In the genomic region with DNA sequence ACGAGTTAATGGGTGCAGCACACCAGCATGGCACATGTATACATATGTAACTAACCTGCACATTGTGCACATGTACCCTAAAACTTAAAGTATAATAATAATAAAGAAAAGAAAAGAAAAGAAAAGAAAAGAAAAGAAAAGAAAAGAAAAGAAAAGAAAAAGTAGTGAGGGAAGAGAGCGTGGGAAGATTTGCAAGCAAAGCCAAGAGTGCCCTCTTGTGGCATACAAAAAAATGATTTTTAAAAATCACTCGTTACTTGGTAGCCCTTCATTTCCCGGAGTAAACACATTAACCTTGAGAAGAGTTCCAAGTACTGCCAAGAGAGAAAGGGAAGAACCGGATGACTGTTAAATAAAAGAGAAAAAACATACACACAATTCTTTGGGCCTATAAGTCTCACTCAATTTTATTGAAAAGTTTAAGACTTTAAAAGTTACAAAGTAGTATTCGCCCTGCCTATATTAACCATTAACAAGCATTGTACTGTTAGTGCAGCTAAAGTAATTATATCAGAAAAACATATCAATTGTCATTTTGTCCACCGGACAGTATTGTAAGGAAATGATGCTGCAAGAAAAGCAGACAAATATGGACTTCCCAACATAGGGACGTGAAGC, we compare ENCODE assay signal across 8 cellular contexts. TPM values are rescaled to one million over a fixed set of nuclear protein-coding genes. Genes with fewer than 3 reads are reported as not detected.
A peak's percentile ranks its signal among the peaks of the same experiment; 100 is the strongest.
DNase-seq lines count a peak whose midpoint lies in the region; ATAC-seq and TF ChIP-seq lines count a peak whose summit lies in the region.

No MANE protein-coding gene starts in this region.

- H3K36me3 ChIP-seq in tibial nerve: peaks cover 0 to 17% (median 0%) of the 10 kb centered on the region in 3 donors

- no peaks in the 10 kb centered on the region for H3K9me3 ChIP-seq in tibial nerve

- in situ Hi-C loops in astrocyte of the spinal cord (cut with HindIII; ENCODE audit: low sequenced_read_pairs): no loop called here

- peak; percentile 50 for TF ChIP-seq CTCF in astrocyte of the spinal cord (IDR thresholded peaks at IDR 0.05; ENCODE audit: low read depth, low read length)
- TF ChIP-seq CTCF in tibial nerve (IDR thresholded peaks at IDR 0.05): peak in 4 of 5 experiments; percentile 52 to 80 (median 62)

- 42 to 44% methylated on average over 8 of the region's 8 CpGs for WGBS in tibial nerve, 2 donors

- TF ChIP-seq EP300 in tibial nerve (IDR thresholded peaks at IDR 0.05): peak in 1 of 2 donors; percentile 16

- peaks cover 0 to 5% of the 10 kb centered on the region in 2 donors for H3K27me3 ChIP-seq in tibial nerve

- H3K4me3 ChIP-seq in astrocyte of the spinal cord (ENCODE audit: low read depth, low read length): no peak overlapping the region
- H3K4me3 ChIP-seq in tibial nerve: no peak overlapping the region

- no peak for TF ChIP-seq POLR2A in tibial nerve (IDR thresholded peaks at IDR 0.05)

- no peak for ATAC-seq in HG03097 (IDR thresholded peaks at IDR 0.05; ENCODE audit: low FRiP score, unreplicated experiment)

- peak; percentile 58 for DNase-seq in DMS 273 (lab: John Stamatoyannopoulos, UW; ENCODE audit: unreplicated experiment)
- DNase-seq in DMS 273 treated with DMSO at 0.1 percent for 48 hours (lab: John Stamatoyannopoulos, UW): no peak
- peak; percentile 18 for DNase-seq in MV-4-11 (lab: John Stamatoyannopoulos, UW)
- peak; percentile 70 for DNase-seq in astrocyte of the spinal cord (ENCODE audit: low read depth, low spot score)
- DNase-seq in iris pigment epithelial cell (ENCODE audit: low read depth): peak; percentile 60
- no peak for DNase-seq in tibial nerve (ENCODE audit: low spot score in 2 of 2)
- no peak for DNase-seq in stimulated activated CD4-positive, alpha-beta T cell treated with anti-CD3 and anti-CD28 coated beads, Interleukin-4, amount 100 ng/mL, for 24 hours

- H3K4me1 ChIP-seq in tibial nerve: peaks cover 0 to 15% (median 5%) of the 10 kb centered on the region in 4 donors

- no peak overlapping the region for H3K27ac ChIP-seq in tibial nerve

RNA-seq across cellular contexts. Expression of gene CH25H, which starts 6.2 kb away (rescaled TPM):
- 1 to 10 TPM in 2 of 4 donors, under 1 TPM in 2; 0.22 to 1.2 (median 0.92) TPM for total RNA-seq in tibial nerve

RNA-seq across cellular contexts. Expression of gene LIPA, which starts 38.3 kb away (rescaled TPM):
- 10 to 100 TPM; 36.6 to 57.9 (median 39.5) TPM for total RNA-seq in tibial nerve

Comparison
In these comparisons a context has a peak if more than half of its experiments do, and no peak if none do; other contexts are left out.
1. DNase-seq: peak in DMS 273 (single experiment), MV-4-11 (single experiment), astrocyte of the spinal cord (single experiment) and iris pigment epithelial cell (single experiment); none in DMS 273 treated with DMSO at 0.1 percent for 48 hours (single experiment), tibial nerve (0 of 2) and stimulated activated CD4-positive, alpha-beta T cell treated with anti-CD3 and anti-CD28 coated beads, Interleukin-4, amount 100 ng/mL, for 24 hours (single experiment).